ENCODE assay signal across 1 cellular context in genomic region chr1:167599839-167600581, GRCh38.
TF ChIP-seq lines count a peak whose summit lies in the region.

No MANE protein-coding gene starts in this region.

TF ChIP-seq in K562, 482 proteins besides CTCF, POLR2A, EP300 and RAD21 (continued from another document and continues in another):
- TF ChIP-seq ZNF740 (CRISPR knock-in tag; IDR thresholded peaks at IDR 0.05) = no peak
- TF ChIP-seq ZNF740 (tag; IDR thresholded peaks at IDR 0.05) = no peak
- TF ChIP-seq NFRKB (IDR thresholded peaks at IDR 0.05; ENCODE audit: low read depth) = no peak
- TF ChIP-seq MED1 (CRISPR knock-in tag; IDR thresholded peaks at IDR 0.05; ENCODE audit: borderline replicate concordance) = no peak
- no peak for TF ChIP-seq U2AF1 (optimal IDR thresholded peaks at IDR 0.05; ENCODE audit: low read depth, low read length)
- TF ChIP-seq TAF15 (IDR thresholded peaks at IDR 0.05; ENCODE audit: low read depth, low read length) = no peak
- TF ChIP-seq GATAD2A (IDR thresholded peaks at IDR 0.05) = no peak
- peak in 1 of 2 experiments; percentile 25; a peak in 1 of 4 replicates for TF ChIP-seq ZNF318 (IDR thresholded peaks at IDR 0.05; ENCODE audit: borderline replicate concordance in 1 of 2, low read depth in 1 of 2)
- no peak for TF ChIP-seq ZBTB5 (IDR thresholded peaks at IDR 0.05)
- TF ChIP-seq MYBL2 (IDR thresholded peaks at IDR 0.05; ENCODE audit: low read depth) = no peak
- TF ChIP-seq MYBL2 (CRISPR knock-in tag; IDR thresholded peaks at IDR 0.05; ENCODE audit: borderline replicate concordance) = no peak
- no peak for TF ChIP-seq ZC3H8 (IDR thresholded peaks at IDR 0.05)
- no peak for TF ChIP-seq DIDO1 (tag; IDR thresholded peaks at IDR 0.05; ENCODE audit: low read depth)
- TF ChIP-seq ELF1 (tag; IDR thresholded peaks at IDR 0.05) = peak; percentile 60
- TF ChIP-seq CEBPB (tag; IDR thresholded peaks at IDR 0.05) = no peak
- no peak for TF ChIP-seq PBX2 (CRISPR knock-in tag; IDR thresholded peaks at IDR 0.05; ENCODE audit: low read depth)
- TF ChIP-seq PBX2 (tag; conservative IDR thresholded peaks at IDR 0.05; ENCODE audit: low read depth) = no peak
- TF ChIP-seq CBX5 (IDR thresholded peaks at IDR 0.05; ENCODE audit: borderline replicate concordance, low read depth) = no peak
- TF ChIP-seq CCAR2 (IDR thresholded peaks at IDR 0.05; ENCODE audit: low read depth, low read length) = no peak
- no peak for TF ChIP-seq CCNT2 (IDR thresholded peaks at IDR 0.05; ENCODE audit: borderline replicate concordance, extremely low read depth, insufficient read length, low read depth, low read length)
- TF ChIP-seq DNMT1 (IDR thresholded peaks at IDR 0.05) = no peak
- no peak for TF ChIP-seq KAT8 (IDR thresholded peaks at IDR 0.05; ENCODE audit: low read depth)
- TF ChIP-seq BRF2 (IDR thresholded peaks at IDR 0.05; ENCODE audit: borderline replicate concordance, insufficient read depth, insufficient read length) = no peak
- TF ChIP-seq ZNF655 (CRISPR knock-in tag; IDR thresholded peaks at IDR 0.05) = no peak
- TF ChIP-seq RFX7 (CRISPR knock-in tag; IDR thresholded peaks at IDR 0.05) = no peak
- no peak for TF ChIP-seq EWSR1 (IDR thresholded peaks at IDR 0.05; ENCODE audit: borderline replicate concordance, low read depth, partially characterized antibody)
- TF ChIP-seq HMBOX1 (IDR thresholded peaks at IDR 0.05) = peak; percentile 70
- TF ChIP-seq HINFP (tag; conservative IDR thresholded peaks at IDR 0.05; ENCODE audit: low read depth) = no peak
- TF ChIP-seq THRB (CRISPR knock-in tag; conservative IDR thresholded peaks at IDR 0.05) = no peak
- no peak for TF ChIP-seq PYGO2 (tag; IDR thresholded peaks at IDR 0.05)
- TF ChIP-seq SOX6 (IDR thresholded peaks at IDR 0.05) = peak; percentile 55; the same call in 1 of the 2 replicates
- no peak for TF ChIP-seq FOXP4 (CRISPR knock-in tag; IDR thresholded peaks at IDR 0.05; ENCODE audit: borderline replicate concordance)
- no peak for TF ChIP-seq CBX3 (IDR thresholded peaks at IDR 0.05; ENCODE audit: borderline replicate concordance in 1 of 2, low read length in 2 of 2)
- no peak for TF ChIP-seq KAT2B (IDR thresholded peaks at IDR 0.05; ENCODE audit: low read depth, low read length)
- TF ChIP-seq ZNF232 (CRISPR knock-in tag; IDR thresholded peaks at IDR 0.05) = no peak
